ENCODE assay signal across 24 cellular contexts in the genomic region with DNA sequence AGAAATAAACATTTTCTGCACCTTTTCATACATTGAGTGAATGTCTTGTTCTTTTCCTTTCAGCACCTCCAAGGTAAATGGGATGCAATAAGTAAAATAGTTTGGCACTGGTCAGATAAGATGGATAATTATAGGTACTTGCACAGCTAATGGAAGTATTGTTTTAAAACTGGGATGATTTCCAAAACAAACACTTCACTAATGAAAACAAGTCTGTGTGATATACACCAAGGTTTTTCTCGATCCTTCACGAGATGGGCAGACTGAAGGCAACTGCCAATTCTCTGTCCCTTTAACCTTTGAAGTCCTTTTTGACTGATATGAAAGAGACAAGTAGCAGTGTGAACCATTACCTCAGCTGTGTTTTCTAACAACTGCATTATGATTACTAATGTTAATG.
"Had no signal": no experiment of that assay in that cellular context is flagged by ENCODE, and none has a peak within 500 bp of the region (broad histone marks: within the 10 kb centered on the region; RNA-seq: fewer than 3 reads in every experiment).

No MANE protein-coding gene starts in this region.

- H3K36me3 ChIP-seq: breast epithelium, pancreas, prostate gland, sigmoid colon, spleen, tibial nerve had no signal

- FAIRE-seq: colon, endometrium, frontal cortex, pancreas had no signal

- DNase-seq: activated B cell treated with CpG ODN at 0.5 μM for 24 hours; activated CD4-positive, alpha-beta T cell treated with anti-CD3 and anti-CD28 coated beads, Interleukin-2, amount 50 U/mL, for 1 hour; activated CD8-positive, alpha-beta T cell treated with anti-CD3 and anti-CD28 coated beads for 36 hours; activated naive CD8-positive, alpha-beta T cell treated with anti-CD3 and anti-CD28 coated beads, Interleukin-2, amount 50 U/mL, for 24 hours; activated T-cell treated with anti-CD3 and anti-CD28 coated beads, Interleukin-2, amount 50 U/mL, for 48 hours; amygdala; effector CD8-positive, alpha-beta T cell; islet precursor cell; left cardiac atrium; mammary epithelial cell; midbrain; naive thymus-derived CD8-positive, alpha-beta T cell; nucleus accumbens; pancreas; sigmoid colon; spleen; stimulated activated naive CD4-positive, alpha-beta T cell treated with Interleukin-2 at 50 U/mL for 16 hours; T-helper 1 cell had no signal

- H3K4me3 ChIP-seq: breast epithelium, pancreas, prostate gland, sigmoid colon, spleen, tibial nerve had no signal

- H3K27me3 ChIP-seq: breast epithelium, pancreas, sigmoid colon, spleen, tibial nerve had no signal

- H3K9me3 ChIP-seq: breast epithelium, pancreas, prostate gland, sigmoid colon, spleen, tibial nerve had no signal

- H3K4me1 ChIP-seq: breast epithelium, prostate gland, sigmoid colon, spleen had no signal

- H3K27ac ChIP-seq: breast epithelium, pancreas, prostate gland, sigmoid colon, spleen, tibial nerve had no signal
